23 cellular contexts compared by ENCODE assay signal in the genomic region with DNA sequence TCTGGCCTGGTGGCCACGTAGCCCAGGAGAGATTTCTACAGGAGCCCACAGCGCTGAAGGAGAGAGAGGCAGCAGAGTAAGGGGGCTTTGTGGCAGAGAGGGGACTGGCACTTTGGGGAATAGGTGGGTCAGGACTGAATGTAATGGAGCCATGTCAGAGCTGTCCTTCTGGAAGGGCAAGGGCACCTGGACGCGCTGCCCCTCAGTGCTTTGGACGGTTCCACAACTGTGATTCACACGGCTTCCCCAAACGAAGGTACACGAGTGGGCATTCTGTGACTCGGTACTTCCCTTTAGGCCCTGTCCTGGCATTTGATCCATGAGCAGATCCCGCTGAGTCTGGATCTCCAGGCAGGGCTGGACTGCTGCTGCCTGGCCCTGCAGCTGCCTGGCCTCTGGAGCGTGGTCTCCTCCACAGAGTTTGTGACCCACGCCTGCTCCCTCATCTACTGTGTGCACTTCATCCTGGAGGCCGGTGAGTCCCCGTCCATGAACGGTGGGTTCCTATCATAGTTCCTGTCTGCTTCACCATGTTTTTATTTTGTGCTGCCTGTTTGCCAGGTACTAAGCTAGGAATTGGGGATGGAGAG. TPM values are rescaled to one million over a fixed set of nuclear protein-coding genes. Genes with fewer than 3 reads are reported as not detected.
"Had no signal": no experiment of that assay in that cellular context is flagged by ENCODE, and none has a peak within 500 bp of the region (broad histone marks: within the 10 kb centered on the region; RNA-seq: fewer than 3 reads in every experiment).

No MANE protein-coding gene starts in this region.

- ATAC-seq: activated CD4-positive, CD25-positive, alpha-beta regulatory T cell treated with anti-CD3 and anti-CD28 coated beads, Interleukin-2, amount 50 U/mL, for 24 hours; activated CD8-positive, alpha-beta T cell treated with anti-CD3 and anti-CD28 coated beads, Interleukin-2, amount 10 ng/mL, durations not matched to agents 7 days and 5 days; left cardiac atrium; naive thymus-derived CD8-positive, alpha-beta T cell; right cardiac atrium; stimulated activated naive CD8-positive, alpha-beta T cell treated with anti-CD3 and anti-CD28 coated beads, Interleukin-15, amount 100 ng/mL, for 72 hours had no signal

- H3K27ac ChIP-seq: colonic mucosa, hepatocyte, neural progenitor cell, upper lobe of left lung, WERI-Rb-1 had no signal

- H3K9me3 ChIP-seq: colonic mucosa, SK-N-SH, upper lobe of left lung had no signal

- H3K27me3 ChIP-seq: colonic mucosa, hepatocyte, neural progenitor cell, upper lobe of left lung had no signal

- FAIRE-seq: bronchial epithelial cell, frontal cortex had no signal

- DNase-seq: activated CD8-positive, alpha-beta T cell treated with anti-CD3 and anti-CD28 coated beads, Interleukin-2, amount 10 ng/mL, durations not matched to agents 7 days and 5 days; activated gamma-delta T cell; anterior cingulate cortex; colonic mucosa; effector memory CD4-positive, alpha-beta T cell; islet precursor cell; left cardiac atrium; naive thymus-derived CD8-positive, alpha-beta T cell; right cardiac atrium; SK-N-SH; stimulated activated CD4-positive, alpha-beta T cell treated with anti-CD3 and anti-CD28 coated beads, Interleukin-4, amount 100 ng/mL, for 1 hour; stimulated activated naive CD8-positive, alpha-beta T cell treated with anti-CD3 and anti-CD28 coated beads, Interleukin-15, amount 100 ng/mL, for 72 hours; substantia nigra; SW 1271; T1000; upper lobe of left lung; WERI-Rb-1 had no signal

- H3K4me3 ChIP-seq: colonic mucosa, hepatocyte, neural progenitor cell, upper lobe of left lung had no signal

- H3K4me1 ChIP-seq: colonic mucosa had no signal

- H3K36me3 ChIP-seq: neural progenitor cell had no signal

RNA-seq across cellular contexts. Expression of a gene that starts 35.2 kb away (rescaled TPM):
- total RNA-seq: epithelial cell of proximal tubule had no signal
